Comparison of ENCODE assay signal across 25 cellular contexts in genomic region chr10:11693376-11693775, GRCh38. TPM values are rescaled to one million over a fixed set of nuclear protein-coding genes. Genes with fewer than 3 reads are reported as not detected.
A peak's percentile ranks its signal among the peaks of the same experiment; 100 is the strongest.
DNase-seq lines count a peak whose midpoint lies in the region; ATAC-seq, FAIRE-seq and TF ChIP-seq lines count a peak whose summit lies in the region.
"Had no signal": no experiment of that assay in that cellular context is flagged by ENCODE, and none has a peak within 500 bp of the region (broad histone marks: within the 10 kb centered on the region; RNA-seq: fewer than 3 reads in every experiment).

No MANE protein-coding gene starts in this region.

- ATAC-seq in HepG2: no peak
- ATAC-seq in right lobe of liver: no peak
- ATAC-seq in HG03571 (IDR thresholded peaks at IDR 0.05; ENCODE audit: unreplicated experiment): no peak
- ATAC-seq: CD8-positive, alpha-beta T cell; GM12878 had no signal

- H3K36me3 ChIP-seq in HepG2 (replicated peaks in 1 of 2; ENCODE audit: control insufficient read depth in 1 of 2, insufficient read depth in 2 of 2, low read length in 2 of 2): no peaks in the 10 kb centered on the region
- no peaks in the 10 kb centered on the region for H3K36me3 ChIP-seq in right lobe of liver
- no peaks in the 10 kb centered on the region for H3K36me3 ChIP-seq in HEK293 (ENCODE audit: control insufficient read depth in 2 of 2, insufficient read depth in 1 of 2, low read length in 2 of 2)
- H3K36me3 ChIP-seq in vagina: no peaks in the 10 kb centered on the region
- H3K36me3 ChIP-seq: BLaER1 treated with 17β-estradiol and CSF1 and Interleukin-3, amounts not matched to agents 10 nM and 100 nM had no signal

- H3K27me3 Mint-ChIP-seq in chondrocyte (ENCODE audit: low read depth): peaks cover 3% of the 10 kb centered on the region
- H3K27me3 Mint-ChIP-seq: B cell; CD4-positive, alpha-beta T cell had no signal

- H3K27me3 ChIP-seq in HepG2 (ENCODE audit: control insufficient read depth in 1 of 2, insufficient read depth in 2 of 2, low read length in 2 of 2): no peaks in the 10 kb centered on the region
- H3K27me3 ChIP-seq in right lobe of liver: no peaks in the 10 kb centered on the region
- H3K27me3 ChIP-seq in vagina: no peaks in the 10 kb centered on the region
- H3K27me3 ChIP-seq: BLaER1 treated with 17β-estradiol and CSF1 and Interleukin-3, amounts not matched to agents 10 nM and 100 nM had no signal

- H3K9me3 Mint-ChIP-seq in chondrocyte (ENCODE audit: low read depth): no peaks in the 10 kb centered on the region
- H3K9me3 Mint-ChIP-seq: CD4-positive, alpha-beta T cell; CD8-positive, alpha-beta T cell had no signal

- no peaks in the 10 kb centered on the region for H3K36me3 Mint-ChIP-seq in chondrocyte (ENCODE audit: low read depth)
- H3K36me3 Mint-ChIP-seq: CD8-positive, alpha-beta T cell had no signal

- H3K27ac Mint-ChIP-seq in chondrocyte (ENCODE audit: unreplicated experiment): no peak overlapping the region
- H3K27ac Mint-ChIP-seq: B cell; CD4-positive, alpha-beta T cell; CD8-positive, alpha-beta T cell had no signal

- no peak overlapping the region for H3K4me2 ChIP-seq in HepG2 (ENCODE audit: low read depth, low read length)
- H3K4me2 ChIP-seq: BLaER1 treated with 17β-estradiol and CSF1 and Interleukin-3, amounts not matched to agents 10 nM and 100 nM had no signal

- H3K9ac ChIP-seq in HepG2 (ENCODE audit: insufficient read depth, low read depth, low read length): no peak overlapping the region
- H3K9ac ChIP-seq: BLaER1 treated with 17β-estradiol and CSF1 and Interleukin-3, amounts not matched to agents 10 nM and 100 nM had no signal

- no peak for FAIRE-seq in HepG2 (lab: Jason Lieb, UNC)
- FAIRE-seq: A204.1, GM12878, GM12892, GM18507 had no signal

- H3K4me3 Mint-ChIP-seq in chondrocyte (ENCODE audit: unreplicated experiment): no peak overlapping the region
- H3K4me3 Mint-ChIP-seq: B cell; CD4-positive, alpha-beta T cell; CD8-positive, alpha-beta T cell had no signal

- H3K4me1 Mint-ChIP-seq in chondrocyte (ENCODE audit: low read depth): no peaks in the 10 kb centered on the region

- H3K9me3 ChIP-seq in HepG2 (ENCODE audit: low read length): no peaks in the 10 kb centered on the region
- no peaks in the 10 kb centered on the region for H3K9me3 ChIP-seq in right lobe of liver
- no peaks in the 10 kb centered on the region for H3K9me3 ChIP-seq in HEK293 (ENCODE audit: control insufficient read depth, insufficient read depth, low read depth, low read length)
- H3K9me3 ChIP-seq in vagina: no peaks in the 10 kb centered on the region

- no TSS peak for BruUV-seq in HepG2 (replicated peaks; lab: Mats Ljungman, UMichigan)

- no peak for TF ChIP-seq RAD21 in HepG2 (CRISPR knock-in tag; IDR thresholded peaks at IDR 0.05)

- no peaks in the 10 kb centered on the region for H4K20me1 ChIP-seq in HepG2 (ENCODE audit: insufficient read depth, low read length)
- H4K20me1 ChIP-seq: BLaER1 treated with 17β-estradiol and CSF1 and Interleukin-3, amounts not matched to agents 10 nM and 100 nM had no signal

- intact Hi-C loops in HepG2 (cut with micrococcal nuclease; ENCODE audit: unreplicated experiment) (no loop called here), right lobe of liver (cut with DNase I) (loop anchor here (10.0 kb wide), 1 partner anchor 49 kb away; no protein-coding TSS in a partner anchor), vagina (cut with DNase I) (no loop called here)

- TF ChIP-seq POLR2A in HepG2 (IDR thresholded peaks at IDR 0.05; ENCODE audit: insufficient read depth in 1 of 2, low read depth in 2 of 2, low read length in 2 of 2): no peak
- no peak for TF ChIP-seq POLR2A in right lobe of liver (IDR thresholded peaks at IDR 0.05)
- TF ChIP-seq POLR2A in vagina (IDR thresholded peaks at IDR 0.05): no peak

- 97% methylated on average over 7 of the region's 7 CpGs for WGBS in HepG2 (ENCODE audit: low lambda C conversion rate)
- WGBS in right lobe of liver (ENCODE audit: insufficient coverage, low coverage, low lambda C conversion rate, missing lambda C conversion rate): 92% methylated on average over 5 of the region's 7 CpGs

- H2AFZ ChIP-seq in HepG2 (ENCODE audit: low read length): no peak overlapping the region

- DNase-seq in HepG2 (ENCODE audit: low spot score) (no peak), right lobe of liver (no peak), chondrocyte (ENCODE audit: low spot score) (peak; percentile 15), substantia nigra (lab: John Stamatoyannopoulos, UW) (no peak), vagina (ENCODE audit: extremely low spot score in 2 of 2) (no peak)
- DNase-seq: 8988T; AML-193; CD4-positive, alpha-beta T cell; CD8-positive, alpha-beta T cell; COR-L47; DMS153; DMS53; DMS79; DND-41; EL; GDM1 had no signal

- in situ Hi-C loops in HepG2 (cut with HindIII; ENCODE audit: extremely low pct_ligation_motif_present, low pct_unique_long_range_greater_than_20kb): no loop called here

- no peak overlapping the region for H3K4me3 ChIP-seq in HepG2 (replicated peaks in 1 of 3; ENCODE audit: insufficient read depth in 1 of 3, low read depth in 2 of 3, low read length in 3 of 3)
- H3K4me3 ChIP-seq in right lobe of liver: no peak overlapping the region
- H3K4me3 ChIP-seq in HEK293 (ENCODE audit: low read depth, low read length): no peak overlapping the region
- no peak overlapping the region for H3K4me3 ChIP-seq in vagina
- H3K4me3 ChIP-seq: BLaER1 treated with 17β-estradiol and CSF1 and Interleukin-3, amounts not matched to agents 10 nM and 100 nM; GM12878 had no signal

- peaks cover 74% of the 10 kb centered on the region for H3K4me1 ChIP-seq in HepG2 (ENCODE audit: insufficient read depth, low read length)
- peaks cover 0 to 19% (median 9%) of the 10 kb centered on the region in 4 donors for H3K4me1 ChIP-seq in right lobe of liver
- no peaks in the 10 kb centered on the region for H3K4me1 ChIP-seq in HEK293 (ENCODE audit: control insufficient read depth, insufficient read depth, low read length)
- no peaks in the 10 kb centered on the region for H3K4me1 ChIP-seq in vagina

- TF ChIP-seq CTCF in HepG2 (CRISPR knock-in tag; IDR thresholded peaks at IDR 0.05) (no peak), right lobe of liver (IDR thresholded peaks at IDR 0.05) (no peak), HEK293 (tag by site-specific recombination; IDR thresholded peaks at IDR 0.05) (no peak), chondrocyte (IDR thresholded peaks at IDR 0.05) (no peak), vagina (IDR thresholded peaks at IDR 0.05) (no peak)

- no peak overlapping the region for H3K27ac ChIP-seq in HepG2 (ENCODE audit: extremely low read length, insufficient read depth, low read length)
- no peak overlapping the region for H3K27ac ChIP-seq in right lobe of liver
- peak overlapping the region; percentile 11; the same call in 1 of the 2 replicates for H3K27ac ChIP-seq in HEK293 (ENCODE audit: extremely low read depth, low read depth, low read length)
- H3K27ac ChIP-seq in substantia nigra (ENCODE audit: low read depth, low read length, poor library complexity, severe bottlenecking): no peak overlapping the region
- H3K27ac ChIP-seq in vagina: no peak overlapping the region
- H3K27ac ChIP-seq: BLaER1 treated with 17β-estradiol and CSF1 and Interleukin-3, amounts not matched to agents 10 nM and 100 nM; C4-2B had no signal

- POLR2A ChIA-PET in HepG2 (lab: Yijun Ruan, JAX): no interaction called here
- POLR2A ChIA-PET in HEK293 (lab: Yijun Ruan, JAX): no interaction called here

- H3K79me2 ChIP-seq in HepG2 (ENCODE audit: insufficient read depth, low read length): no peaks in the 10 kb centered on the region

- TF ChIP-seq EP300 in HepG2 (IDR thresholded peaks at IDR 0.05; ENCODE audit: low read depth in 2 of 2, low read length in 2 of 2): no peak
- TF ChIP-seq EP300 in HepG2 (CRISPR knock-in tag; IDR thresholded peaks at IDR 0.05; ENCODE audit: borderline replicate concordance): no peak

- CTCF ChIA-PET in HepG2 (lab: Yijun Ruan, JAX; ENCODE audit: low intra/inter-chr PET ratio, low total read pairs) (no interaction called here), HEK293 (lab: Yijun Ruan, JAX) (interaction anchor here (0.6 kb wide), 1 partner anchor 7 kb away, joined by 8 read pairs; no protein-coding TSS in a partner anchor)

TF ChIP-seq in HepG2, 621 proteins besides CTCF, POLR2A, EP300 and RAD21 (continues in another document):
- TF ChIP-seq NONO (IDR thresholded peaks at IDR 0.05) (no peak), NONO (CRISPR knock-in tag; conservative IDR thresholded peaks at IDR 0.05) (no peak), MAFK (conservative IDR thresholded peaks at IDR 0.05 in 1 of 2, IDR thresholded peaks at IDR 0.05 in 1 of 2; ENCODE audit: low read length in 2 of 2) (peak; percentile 59 to 72)

TF ChIP-seq in HEK293, 187 proteins besides CTCF, POLR2A, EP300 and RAD21 (continues in another document):
- TF ChIP-seq ZNF48 (tag by site-specific recombination; IDR thresholded peaks at IDR 0.05) (no peak), ZNF610 (tag by site-specific recombination; IDR thresholded peaks at IDR 0.05; ENCODE audit: borderline replicate concordance) (no peak)

RNA-seq across cellular contexts. Expression of gene ECHDC3, which starts 48.8 kb away (rescaled TPM):
- total RNA-seq in HepG2 (2016; rRNA removed; fragmentation: Illumina TruSeq; extraction: Trizol): not detected in 2 replicates
- not detected in 2 replicates for total RNA-seq in HepG2 (2016; cell fraction: cytosol; rRNA removed; fragmentation: Illumina TruSeq; extraction: Trizol; ENCODE audit: low read depth)
- total RNA-seq in HepG2 (2016; cell fraction: insoluble cytoplasmic fraction; rRNA removed; fragmentation: Illumina TruSeq; extraction: Trizol): 0.13 TPM in 1 of 2 replicates, not detected in the other
- not detected in 2 replicates for total RNA-seq in HepG2 (2016; cell fraction: membrane; rRNA removed; fragmentation: Illumina TruSeq; extraction: Trizol)
- total RNA-seq in HepG2 (2016; cell fraction: nucleus; rRNA removed; fragmentation: Illumina TruSeq; extraction: Trizol): not detected in 2 replicates
- not detected in 2 replicates for polyA plus RNA-seq in HepG2 (2011; rRNA removed)
- polyA plus RNA-seq in HepG2 (2011; cell fraction: cytosol; rRNA removed): not detected in 2 replicates
- polyA plus RNA-seq in HepG2 (2011; cell fraction: nucleus; rRNA removed): not detected in 2 replicates
- not detected in 2 replicates for polyA plus RNA-seq in HepG2 (2012)
- not detected in 2 replicates for polyA plus RNA-seq in HepG2 (2016; cell fraction: cytosol; fragmentation: Illumina TruSeq; extraction: Trizol; ENCODE audit: low read depth)
- not detected in 2 replicates for polyA plus RNA-seq in HepG2 (2016; cell fraction: insoluble cytoplasmic fraction; fragmentation: Illumina TruSeq; extraction: Trizol; ENCODE audit: low read depth)
- polyA plus RNA-seq in HepG2 (2016; cell fraction: membrane; fragmentation: Illumina TruSeq; extraction: Trizol; ENCODE audit: low read depth): not detected in 2 replicates
- not detected in 2 replicates for polyA plus RNA-seq in HepG2 (2016; cell fraction: nucleus; fragmentation: Illumina TruSeq; extraction: Trizol; ENCODE audit: insufficient read depth, low read depth)
- polyA minus RNA-seq in HepG2 (2011; rRNA and poly(A)+ RNA removed; ENCODE audit: low replicate concordance): 2.3 TPM in 1 of 2 replicates, not detected in the other
- polyA minus RNA-seq in HepG2 (2011; cell fraction: cytosol; rRNA and poly(A)+ RNA removed): not detected in 2 replicates
- not detected in 2 replicates for polyA minus RNA-seq in HepG2 (2011; cell fraction: nucleus; rRNA and poly(A)+ RNA removed)
- 100 to 1,000 TPM in 5 of 6 experiments, 10 to 100 TPM in 1; 85.0 to 304 (median 130) TPM for total RNA-seq in right lobe of liver
- total RNA-seq in chondrocyte: 0.41 to 6.5 TPM (median 5.7 TPM) in 3 replicates
- total RNA-seq in vagina: 44.2 TPM

Comparison
In these comparisons a context has a peak if more than half of its experiments do, and no peak if none do; other contexts are left out.
1. intact Hi-C loops: an anchor here in right lobe of liver (10.0 kb wide); none called in HepG2 and vagina.